ENCODE assay signal across 8 cellular contexts in the genomic region with DNA sequence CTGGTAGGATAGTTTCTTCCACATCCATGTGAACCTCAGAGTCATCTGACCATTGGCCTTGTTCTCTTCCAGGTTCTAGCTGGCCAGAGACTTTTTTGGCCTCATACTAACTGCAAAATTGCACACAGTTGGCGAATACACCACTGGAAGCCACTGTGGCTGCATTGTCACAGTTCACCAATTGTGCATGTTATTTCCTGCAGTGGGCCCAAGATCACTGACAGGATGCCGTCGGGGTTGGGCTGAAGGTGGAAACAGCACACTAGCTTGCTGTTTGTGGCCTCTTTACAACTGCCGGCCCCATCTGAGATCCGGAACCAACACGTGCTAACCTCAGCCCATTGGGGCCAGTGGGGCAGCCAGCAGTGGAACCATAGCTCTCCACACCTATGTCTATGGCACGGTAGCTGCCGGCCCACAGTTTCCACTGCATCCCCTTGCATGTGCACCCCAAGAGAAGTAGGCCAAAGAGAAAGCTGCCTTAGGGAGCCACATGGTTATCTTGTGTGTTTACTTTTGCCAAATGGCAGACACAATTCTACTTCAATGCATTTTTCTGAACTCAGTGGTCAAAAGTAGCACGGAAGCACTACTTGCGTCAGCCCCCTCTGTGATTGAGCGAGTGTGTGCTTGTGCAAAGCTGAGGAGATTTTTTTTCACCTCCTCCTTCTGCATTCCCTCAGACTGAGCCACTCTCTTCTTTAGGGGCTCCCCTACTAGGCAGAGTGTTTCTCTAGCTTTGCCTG.
DNase-seq lines count a peak whose midpoint lies in the region; ATAC-seq lines count a peak whose summit lies in the region.

No MANE protein-coding gene starts in this region.

- peak; percentile 80 for DNase-seq in activated CD8-positive, alpha-beta memory T cell treated with anti-CD3 and anti-CD28 coated beads for 24 hours
- DNase-seq in immature natural killer cell (peak; percentile 86 to 91 (median 89)), NCI-H2107 treated with DMSO at 0.1 percent for 48 hours (lab: John Stamatoyannopoulos, UW; ENCODE audit: unreplicated experiment) (no peak), epidermal melanocyte (ENCODE audit: insufficient read length, low spot score) (no peak), medulla oblongata (ENCODE audit: extremely low spot score) (no peak)

- H3K27me3 Mint-ChIP-seq in immature natural killer cell (ENCODE audit: low read depth in 3 of 3), result peaks cover 2 to 15% (median 3%) of the 10 kb centered on the region in 3 donors
- H3K27me3 Mint-ChIP-seq in stimulated activated memory B cell treated with anti-CD40 and anti-IgM and Interleukin-4, amounts not matched to agents 10 μg/mL and 1 μg/mL and 100 μg/mL, for 72 hours, result no peaks in the 10 kb centered on the region

- H3K9me3 Mint-ChIP-seq in immature natural killer cell, result no peaks in the 10 kb centered on the region
- H3K9me3 Mint-ChIP-seq in stimulated activated memory B cell treated with anti-CD40 and anti-IgM and Interleukin-4, amounts not matched to agents 10 μg/mL and 1 μg/mL and 100 μg/mL, for 72 hours, result no peaks in the 10 kb centered on the region

- ATAC-seq in GM18517 (IDR thresholded peaks at IDR 0.05; ENCODE audit: unreplicated experiment) (peak; percentile 44), HG03064 (IDR thresholded peaks at IDR 0.05; ENCODE audit: low read depth, unreplicated experiment) (peak; percentile 38)
- peak; percentile 81 for ATAC-seq in stimulated activated memory B cell treated with anti-CD40 and anti-IgM and Interleukin-4, amounts not matched to agents 10 μg/mL and 1 μg/mL and 100 μg/mL, for 72 hours

- H3K4me3 Mint-ChIP-seq in immature natural killer cell, result peak overlapping the region; percentile 31 to 80 (median 55)
- peak overlapping the region; percentile 46 for H3K4me3 Mint-ChIP-seq in stimulated activated memory B cell treated with anti-CD40 and anti-IgM and Interleukin-4, amounts not matched to agents 10 μg/mL and 1 μg/mL and 100 μg/mL, for 72 hours

- peaks cover 0 to 5% (median 0%) of the 10 kb centered on the region in 3 donors for H3K36me3 Mint-ChIP-seq in immature natural killer cell
- peaks cover 6% of the 10 kb centered on the region for H3K36me3 Mint-ChIP-seq in stimulated activated memory B cell treated with anti-CD40 and anti-IgM and Interleukin-4, amounts not matched to agents 10 μg/mL and 1 μg/mL and 100 μg/mL, for 72 hours

- peak overlapping the region; percentile 93 to 99 (median 98) for H3K27ac Mint-ChIP-seq in immature natural killer cell
- H3K27ac Mint-ChIP-seq in stimulated activated memory B cell treated with anti-CD40 and anti-IgM and Interleukin-4, amounts not matched to agents 10 μg/mL and 1 μg/mL and 100 μg/mL, for 72 hours, result peak overlapping the region; percentile 96

- peaks cover 79 to 89% of the 10 kb centered on the region in 2 donors for H3K4me1 Mint-ChIP-seq in immature natural killer cell
- H3K4me1 Mint-ChIP-seq in stimulated activated memory B cell treated with anti-CD40 and anti-IgM and Interleukin-4, amounts not matched to agents 10 μg/mL and 1 μg/mL and 100 μg/mL, for 72 hours, result peaks cover 88% of the 10 kb centered on the region

Comparison
In these comparisons a context has a peak if more than half of its experiments do, and no peak if none do; other contexts are left out.
1. DNase-seq: peak in activated CD8-positive, alpha-beta memory T cell treated with anti-CD3 and anti-CD28 coated beads for 24 hours (single experiment) and immature natural killer cell (3 of 3); none in NCI-H2107 treated with DMSO at 0.1 percent for 48 hours (single experiment), epidermal melanocyte (single experiment) and medulla oblongata (single experiment).
2. Peak in every context shown above with its lines, with median percentiles within 50 percentile points of each other: ATAC-seq.